Comparison of ENCODE assay signal across 21 cellular contexts in genomic region chr19:47123406-47123805, GRCh38. TPM values are rescaled to one million over a fixed set of nuclear protein-coding genes. Genes with fewer than 3 reads are reported as not detected.
DNase-seq lines count a peak whose midpoint lies in the region; ATAC-seq, FAIRE-seq and TF ChIP-seq lines count a peak whose summit lies in the region.
"Had no signal": no experiment of that assay in that cellular context is flagged by ENCODE, and none has a peak within 500 bp of the region (broad histone marks: within the 10 kb centered on the region; RNA-seq: fewer than 3 reads in every experiment).

No MANE protein-coding gene starts in this region.

- H4K8ac ChIP-seq in H1 (ENCODE audit: extremely low read depth, insufficient read depth, low read length): no peak overlapping the region

- H3K18ac ChIP-seq in H1 (ENCODE audit: extremely low read depth, low read length): no peak overlapping the region

- H3K27ac ChIP-seq in PC-9: no peak overlapping the region
- no peak overlapping the region for H3K27ac ChIP-seq in H1 (ENCODE audit: low read depth, low read length)
- H3K27ac ChIP-seq: C4-2B had no signal

- no peak for FAIRE-seq in H1 (lab: Jason Lieb, UNC)
- FAIRE-seq: A204.1, GM12878, H54, HepG2 had no signal

- CTCF ChIA-PET in PC-9 (lab: Charles Lee) (interaction anchor here (0.6 to 1.5 kb wide), 2 partner anchors 16 to 44 kb away, joined by 3 to 4 read pairs; no protein-coding TSS in a partner anchor), H1 (lab: Charles Lee; ENCODE audit: partially characterized antibody) (interaction anchor here (0.6 to 2.4 kb wide), 16 partner anchors 8 to 1424 kb away, joined by 3 to 11 read pairs (median 4); partner anchors contain the start of gene ZC3H4)

- H3K9me2 ChIP-seq in PC-9 (ENCODE audit: insufficient read depth): no peaks in the 10 kb centered on the region

- no peak for TF ChIP-seq POLR2A in H1 (IDR thresholded peaks at IDR 0.05; ENCODE audit: control extremely low read depth in 1 of 2, low read depth in 2 of 2, low read length in 2 of 2)

- H3K23ac ChIP-seq in H1 (ENCODE audit: insufficient read length): no peak overlapping the region

- H3K23me2 ChIP-seq in H1 (ENCODE audit: low read depth, low read length): no peaks in the 10 kb centered on the region

- no peak overlapping the region for H3K14ac ChIP-seq in H1 (ENCODE audit: insufficient read length)

- intact Hi-C loops in PC-9 (cut with micrococcal nuclease; ENCODE audit: unreplicated experiment) (loop anchor here (10.0 kb wide), 1 partner anchor 269 kb away; the partner anchor contains the start of gene AP2S1), posterior vena cava (cut with DNase I) (loop anchor here in 1 of 2 donors (10.0 kb wide), 1 partner anchor 89 kb away; no protein-coding TSS in a partner anchor)

- H2BK5ac ChIP-seq in H1 (ENCODE audit: low read depth, low read length): no peak overlapping the region

- H3K27me3 ChIP-seq in PC-9 (ENCODE audit: insufficient read depth, low read depth): no peaks in the 10 kb centered on the region
- H3K27me3 ChIP-seq in H1 (replicated peaks in 1 of 4; ENCODE audit: control insufficient read depth in 3 of 4, extremely low read depth in 1 of 4, insufficient read depth in 3 of 4, low read length in 3 of 4): no peaks in the 10 kb centered on the region

- H3K9ac ChIP-seq in H1 (replicated peaks in 1 of 4; ENCODE audit: extremely low read depth in 1 of 4, low read depth in 3 of 4, low read length in 3 of 4): no peak overlapping the region

- H3K4me3 ChIP-seq in PC-9 (no peak overlapping the region), H1 (ENCODE audit: extremely low read depth in 1 of 4, insufficient read depth in 2 of 4, low read depth in 3 of 4, low read length in 4 of 4) (no peak overlapping the region)
- H3K4me3 ChIP-seq: GM12878 had no signal

- H3K79me2 ChIP-seq in PC-9 (ENCODE audit: low read depth): no peaks in the 10 kb centered on the region
- H3K79me2 ChIP-seq in H1 (ENCODE audit: control insufficient read depth in 1 of 2, insufficient read depth in 2 of 2, low read length in 2 of 2): no peaks in the 10 kb centered on the region

- no peak overlapping the region for H4K91ac ChIP-seq in H1 (replicated peaks; ENCODE audit: insufficient read length, low read length)

- TF ChIP-seq RAD21 in H1 (IDR thresholded peaks at IDR 0.05 in 1 of 2, conservative IDR thresholded peaks at IDR 0.05 in 1 of 2; ENCODE audit: low read depth in 2 of 2, low read length in 2 of 2): no peak

- H3K56ac ChIP-seq in H1 (replicated peaks; ENCODE audit: insufficient read length, low read depth, low read length): peak overlapping the region; percentile 6

- H3F3A ChIP-seq in PC-9 (ENCODE audit: insufficient read depth, low read depth): peaks cover 36% of the 10 kb centered on the region

- H3K4me2 ChIP-seq in PC-9 (0 out of 2 replicates have a peak overlapping the region, but pooled peaks have one; percentile 39), H1 (ENCODE audit: insufficient read depth in 1 of 2, low read depth in 2 of 2, low read length in 2 of 2) (no peak overlapping the region)

- DNase-seq in ELR (ENCODE audit: low read depth) (peak; percentile 58), PC-9 (no peak), H1 (ENCODE audit: low read depth in 1 of 2, low spot score in 2 of 2) (no peak), posterior vena cava (ENCODE audit: low spot score) (peak; percentile 1), putamen (ENCODE audit: low spot score) (no peak), DMS 273 treated with DMSO at 0.1 percent for 48 hours (lab: John Stamatoyannopoulos, UW) (no peak), GF-D8 (lab: John Stamatoyannopoulos, UW) (no peak)
- DNase-seq: ACHN; AML-193; CD4-positive, alpha-beta T cell; DMS53; DND-41; HCEC 1CT; Kasumi-1; KG1 had no signal

- H2BK120ac ChIP-seq in H1 (replicated peaks; ENCODE audit: low read depth, low read length): no peak overlapping the region

- 95% methylated on average over 7 of the region's 7 CpGs; no CpG with 5 or more reads in 1 of the 2 experiments for WGBS in H1 (ENCODE audit: extremely low coverage in 1 of 2, insufficient coverage in 1 of 2, insufficient read length in 1 of 2, insufficient replicate concordance in 2 of 2, low coverage in 1 of 2, low lambda C conversion rate in 2 of 2, missing lambda C conversion rate in 1 of 2), 2 experiments

- no peaks in the 10 kb centered on the region for H4K20me1 ChIP-seq in PC-9 (ENCODE audit: insufficient read depth)
- H4K20me1 ChIP-seq in H1 (replicated peaks in 1 of 2; ENCODE audit: control insufficient read depth in 1 of 2, insufficient read depth in 2 of 2, low read length in 2 of 2): no peaks in the 10 kb centered on the region

- H3K36me3 ChIP-seq in PC-9 (ENCODE audit: low read depth) (no peaks in the 10 kb centered on the region), H1 (ENCODE audit: control insufficient read depth in 2 of 4, insufficient read depth in 4 of 4, low read length in 3 of 4) (no peaks in the 10 kb centered on the region)

- no peak for TF ChIP-seq EP300 in H1 (IDR thresholded peaks at IDR 0.05; ENCODE audit: borderline replicate concordance in 1 of 2, low read depth in 2 of 2, low read length in 2 of 2)

- H3K9me3 ChIP-seq in PC-9 (ENCODE audit: insufficient read depth, low read depth): no peaks in the 10 kb centered on the region
- no peaks in the 10 kb centered on the region for H3K9me3 ChIP-seq in H1 (ENCODE audit: insufficient read depth in 2 of 2, low read depth in 1 of 2, low read length in 1 of 2)

- no TSS peak for BruUV-seq in PC-9 (replicated peaks; lab: Mats Ljungman, UMichigan)

- POLR2A ChIA-PET in PC-9 (lab: Charles Lee; ENCODE audit: unreplicated experiment): interaction anchor here (0.6 kb wide), 1 partner anchor 44 kb away, joined by 13 read pairs; no protein-coding TSS in a partner anchor
- POLR2A ChIA-PET in H1 (lab: Charles Lee; ENCODE audit: partially characterized antibody): interaction anchor here (0.5 to 3.9 kb wide), 9 partner anchors 8 to 1457 kb away, joined by 3 to 35 read pairs (median 3); partner anchors contain the start of gene ZC3H4

- no peak overlapping the region for H2BK15ac ChIP-seq in H1 (ENCODE audit: low read length)

- H2AFZ ChIP-seq in PC-9 (no peak overlapping the region), H1 (ENCODE audit: low read length) (no peak overlapping the region)

- H2BK20ac ChIP-seq in H1 (ENCODE audit: low read length): no peak overlapping the region

- no peak overlapping the region for H3K4ac ChIP-seq in H1 (replicated peaks; ENCODE audit: insufficient read length, low read depth, low read length)

- no peak overlapping the region for H2AK5ac ChIP-seq in H1 (ENCODE audit: low read depth, low read length)

- no peak overlapping the region for H4K5ac ChIP-seq in H1 (ENCODE audit: insufficient read length, low read depth, low read length)

- ATAC-seq in HG03159 (IDR thresholded peaks at IDR 0.05; ENCODE audit: unreplicated experiment): no peak
- ATAC-seq: GM12878, HepG2 had no signal

- TF ChIP-seq CTCF in PC-9 (conservative IDR thresholded peaks at IDR 0.05) (no peak), H1 (IDR thresholded peaks at IDR 0.05; ENCODE audit: control extremely low read depth in 1 of 3, insufficient read depth in 1 of 3, low read depth in 1 of 3, low read length in 3 of 3) (no peak)

- no peaks in the 10 kb centered on the region for H3K79me1 ChIP-seq in H1 (ENCODE audit: low read depth, low read length)

- no peak overlapping the region for H2BK12ac ChIP-seq in H1 (ENCODE audit: low read depth, low read length)

- H3K4me1 ChIP-seq in PC-9 (replicated peaks; ENCODE audit: insufficient read depth) (peaks cover 54% of the 10 kb centered on the region), H1 (replicated peaks in 1 of 4; ENCODE audit: control insufficient read depth in 3 of 4, insufficient read depth in 4 of 4, low read length in 3 of 4) (peaks cover 0 to 4% (median 1%) of the 10 kb centered on the region in 4 experiments; a peak in 1 of 7 replicates)

TF ChIP-seq in H1, 55 proteins besides CTCF, POLR2A, EP300 and RAD21:
- TF ChIP-seq POU5F1 (IDR thresholded peaks at IDR 0.05; ENCODE audit: low read depth, low read length) (no peak), EGR1 (IDR thresholded peaks at IDR 0.05; ENCODE audit: borderline replicate concordance, low read depth, low read length) (no peak), ZNF274 (IDR thresholded peaks at IDR 0.05; ENCODE audit: borderline replicate concordance, extremely low read depth, low read length) (no peak)

RNA-seq across cellular contexts. Expression of gene SAE1, which starts 7.2 kb away (rescaled TPM):
- total RNA-seq in PC-9 (2021) (133 and 148 TPM in 2 replicates), posterior vena cava (10 to 100 TPM; 55.9 to 57.4 TPM)
- 268 and 273 TPM in 2 replicates for total RNA-seq in H1 (2021; fragmentation: NEBNext Ultra II Directional; extraction: Animal tissue kit (Norgen Biotek cat#: 25700))
- polyA plus RNA-seq in H1 (2011; rRNA removed): 204 and 213 TPM in 2 replicates
- 282 TPM for polyA plus RNA-seq in H1 (2011; cell fraction: cytosol; rRNA removed)
- polyA plus RNA-seq in H1 (2011; cell fraction: nucleus; rRNA removed): 128 TPM
- 252 to 307 TPM (median 272 TPM) in 4 replicates for polyA plus RNA-seq in H1 (2012, experiment 1 of 2)
- 223 TPM for polyA plus RNA-seq in H1 (2012, experiment 2 of 2)
- 207 TPM for polyA plus RNA-seq in H1 (2013, experiment 1 of 2)
- 212 TPM for polyA plus RNA-seq in H1 (2013, experiment 2 of 2)
- 127 and 143 TPM in 2 replicates for polyA minus RNA-seq in H1 (2011; rRNA and poly(A)+ RNA removed)
- 79.1 TPM for polyA minus RNA-seq in H1 (2011; cell fraction: cytosol; rRNA and poly(A)+ RNA removed)
- polyA minus RNA-seq in H1 (2011; cell fraction: nucleus; rRNA and poly(A)+ RNA removed): 38.4 TPM

RNA-seq across cellular contexts. Expression of gene ZC3H4, which starts 9.8 kb away (rescaled TPM):
- total RNA-seq in PC-9 (2021): 41.6 and 51.9 TPM in 2 replicates
- total RNA-seq in H1 (2021; fragmentation: NEBNext Ultra II Directional; extraction: Animal tissue kit (Norgen Biotek cat#: 25700)): 92.0 and 104 TPM in 2 replicates
- 6.6 and 9.8 TPM in 2 replicates for polyA plus RNA-seq in H1 (2011; rRNA removed)
- polyA plus RNA-seq in H1 (2011; cell fraction: cytosol; rRNA removed): 8.5 TPM
- polyA plus RNA-seq in H1 (2011; cell fraction: nucleus; rRNA removed): 22.5 TPM
- 35.8 to 57.1 TPM (median 46.0 TPM) in 4 replicates for polyA plus RNA-seq in H1 (2012, experiment 1 of 2)
- polyA plus RNA-seq in H1 (2012, experiment 2 of 2): 21.2 TPM
- 34.8 TPM for polyA plus RNA-seq in H1 (2013, experiment 1 of 2)
- polyA plus RNA-seq in H1 (2013, experiment 2 of 2): 33.0 TPM
- 17.8 and 22.5 TPM in 2 replicates for polyA minus RNA-seq in H1 (2011; rRNA and poly(A)+ RNA removed)
- polyA minus RNA-seq in H1 (2011; cell fraction: cytosol; rRNA and poly(A)+ RNA removed): 32.1 TPM
- 20.7 TPM for polyA minus RNA-seq in H1 (2011; cell fraction: nucleus; rRNA and poly(A)+ RNA removed)
- total RNA-seq in posterior vena cava: 10 to 100 TPM; 33.6 to 39.5 TPM

Comparison
In these comparisons a context has a peak if more than half of its experiments do, and no peak if none do; other contexts are left out.
1. DNase-seq: peak in ELR (single experiment) and posterior vena cava (single experiment); none in PC-9 (0 of 2), H1 (0 of 2), putamen (single experiment), DMS 273 treated with DMSO at 0.1 percent for 48 hours (single experiment) and GF-D8 (single experiment).